19 cellular contexts compared by ENCODE assay signal in genomic region chr1:189323090-189323489, GRCh38.
"Had no signal": no experiment of that assay in that cellular context is flagged by ENCODE, and none has a peak within 500 bp of the region (broad histone marks: within the 10 kb centered on the region; RNA-seq: fewer than 3 reads in every experiment).

No MANE protein-coding gene starts in this region.

- H3K36me3 ChIP-seq: adrenal gland, pancreas, stomach had no signal

- H3K27me3 ChIP-seq: adrenal gland, body of pancreas, dorsolateral prefrontal cortex, pancreas, stomach had no signal

- H3K27ac ChIP-seq: adrenal gland, body of pancreas, dorsolateral prefrontal cortex, pancreas, stomach, VCaP had no signal

- H3K4me2 ChIP-seq: smooth muscle cell had no signal

- H3K9me3 ChIP-seq: adrenal gland, body of pancreas, pancreas had no signal

- ATAC-seq: activated T-cell treated with anti-CD3 and anti-CD28 coated beads, Interleukin-2, amount 50 U/mL, for 72 hours; body of pancreas; left ventricle myocardium superior; naive thymus-derived CD4-positive, alpha-beta T cell; pancreas; sciatic nerve; stimulated activated effector memory CD8-positive, alpha-beta T cell treated with anti-CD3 and anti-CD28 coated beads, Interleukin-12 subunit alpha, Interleukin-12 subunit beta, amount 100 ng/mL, for 72 hours had no signal

- DNase-seq: activated CD4-positive, CD25-positive, alpha-beta regulatory T cell treated with anti-CD3 and anti-CD28 coated beads, Interleukin-2, amount 50 U/mL, for 72 hours; activated CD8-positive, alpha-beta memory T cell treated with anti-CD3 and anti-CD28 coated beads for 24 hours; activated CD8-positive, alpha-beta memory T cell treated with anti-CD3 and anti-CD28 coated beads, Interleukin-2, amount 50 U/mL, for 48 hours; activated effector memory CD4-positive, alpha-beta T cell treated with anti-CD3 and anti-CD28 coated beads, Interleukin-2, amount 50 U/mL, for 16 hours; activated T-cell treated with anti-CD3 and anti-CD28 coated beads, Interleukin-2, amount 50 U/mL, for 72 hours; adrenal gland; body of pancreas; dorsolateral prefrontal cortex; erythroblast; immature natural killer cell; left ventricle myocardium superior; naive thymus-derived CD4-positive, alpha-beta T cell; pancreas; stimulated activated CD4-positive, alpha-beta T cell treated with anti-CD3 and anti-CD28 coated beads, Interleukin-4, amount 100 ng/mL, for 24 hours; stomach had no signal

- H3K4me1 ChIP-seq: adrenal gland, body of pancreas, pancreas, stomach had no signal

- H3K4me3 ChIP-seq: adrenal gland, body of pancreas, dorsolateral prefrontal cortex, pancreas, smooth muscle cell, stomach had no signal
